Comparison of ENCODE assay signal across 30 cellular contexts in genomic region chr13:72541674-72542073, GRCh38.
"Had no signal": no experiment of that assay in that cellular context is flagged by ENCODE, and none has a peak within 500 bp of the region (broad histone marks: within the 10 kb centered on the region; RNA-seq: fewer than 3 reads in every experiment).

No MANE protein-coding gene starts in this region.

- H3K4me3 ChIP-seq: adrenal gland had no signal

- H3K27me3 ChIP-seq: adrenal gland, brain microvascular endothelial cell had no signal

- H3K4me2 ChIP-seq: KMS-11 had no signal

- H3K9ac ChIP-seq: KMS-11 had no signal

- ATAC-seq: activated naive CD4-positive, alpha-beta T cell treated with anti-CD3 and anti-CD28 coated beads, Interleukin-2, amount 50 U/mL, for 72 hours; activated T-cell treated with anti-CD3 and anti-CD28 coated beads, Interleukin-2, amount 50 U/mL, for 4 hours; Panc1; Right ventricle myocardium inferior; SK-N-SH treated with all-trans-retinoic acid at 6 μM for 48 hours had no signal

- H3K4me1 Mint-ChIP-seq: activated B cell treated with CpG ODN at 0.5 μM for 24 hours had no signal

- H3K36me3 Mint-ChIP-seq: activated CD4-positive, alpha-beta memory T cell treated with anti-CD3 and anti-CD28 coated beads for 36 hours; activated naive CD4-positive, alpha-beta T cell treated with anti-CD3 and anti-CD28 coated beads, Interleukin-2, amount 50 U/mL, for 72 hours had no signal

- DNase-seq: activated B cell treated with CpG ODN at 0.5 μM for 24 hours; activated CD4-positive, alpha-beta memory T cell treated with anti-CD3 and anti-CD28 coated beads for 36 hours; activated CD4-positive, alpha-beta T cell treated with anti-CD3 and anti-CD28 coated beads for 4 hours; activated CD4-positive, alpha-beta T cell treated with anti-CD3 and anti-CD28 coated beads, Interleukin-2, amount 50 U/mL, for 1 hour; activated CD4-positive, CD25-positive, alpha-beta regulatory T cell treated with anti-CD3 and anti-CD28 coated beads, Interleukin-2, amount 50 U/mL, for 72 hours; activated CD8-positive, alpha-beta memory T cell treated with anti-CD3 and anti-CD28 coated beads, Interleukin-2, amount 50 U/mL, for 4 hours; activated gamma-delta T cell treated with Interleukin-2 at 50 U/mL for 16 hours; activated naive CD4-positive, alpha-beta T cell treated with anti-CD3 and anti-CD28 coated beads for 36 hours; activated T-cell treated with anti-CD3 and anti-CD28 coated beads for 4 hours; activated T-cell treated with anti-CD3 and anti-CD28 coated beads, Interleukin-2, amount 50 U/mL, for 4 hours; adrenal gland; aorta; brain microvascular endothelial cell; NCI-H1105; NCI-H1417 treated with DMSO at 0.1 percent for 48 hours; NCI-H187 treated with DMSO at 0.1 percent for 48 hours; NCI-H2081; NCI-H345; NCI-H524 treated with DMSO at 0.1 percent for 48 hours; SIG-M5; T-helper 1 cell; T-helper 2 cell; T-helper 9 cell had no signal

- H3K36me3 ChIP-seq: adrenal gland, brain microvascular endothelial cell had no signal

- H3K4me1 ChIP-seq: adrenal gland had no signal

- H3K9me3 Mint-ChIP-seq: activated B cell treated with CpG ODN at 0.5 μM for 24 hours; activated CD4-positive, alpha-beta memory T cell treated with anti-CD3 and anti-CD28 coated beads for 36 hours; activated naive CD4-positive, alpha-beta T cell treated with anti-CD3 and anti-CD28 coated beads for 36 hours; activated naive CD4-positive, alpha-beta T cell treated with anti-CD3 and anti-CD28 coated beads, Interleukin-2, amount 50 U/mL, for 72 hours; activated T-cell treated with anti-CD3 and anti-CD28 coated beads, Interleukin-2, amount 50 U/mL, for 4 hours; activated T-helper 1 cell treated with anti-CD3 and anti-CD28 coated beads, Interleukin-12 subunit alpha, Interleukin-12 subunit beta, Interleukin-2, Interleukin-4 antibody, amounts not matched to agents 30 ng/mL and 10 ng/mL and 1 ng/mL, durations not matched to agents 14 hours and 24 hours and 36 hours had no signal

- H3K9me3 ChIP-seq: adrenal gland had no signal

- H3K4me3 Mint-ChIP-seq: activated B cell treated with CpG ODN at 0.5 μM for 24 hours; activated CD4-positive, alpha-beta memory T cell treated with anti-CD3 and anti-CD28 coated beads for 36 hours; activated naive CD4-positive, alpha-beta T cell treated with anti-CD3 and anti-CD28 coated beads for 36 hours; activated T-cell treated with anti-CD3 and anti-CD28 coated beads, Interleukin-2, amount 50 U/mL, for 4 hours; activated T-helper 1 cell treated with anti-CD3 and anti-CD28 coated beads, Interleukin-12 subunit alpha, Interleukin-12 subunit beta, Interleukin-2, Interleukin-4 antibody, amounts not matched to agents 30 ng/mL and 10 ng/mL and 1 ng/mL, durations not matched to agents 14 hours and 24 hours and 36 hours had no signal

- H3K27me3 Mint-ChIP-seq: activated B cell treated with CpG ODN at 0.5 μM for 24 hours; activated CD4-positive, alpha-beta memory T cell treated with anti-CD3 and anti-CD28 coated beads for 36 hours had no signal

- H3K27ac Mint-ChIP-seq: activated B cell treated with CpG ODN at 0.5 μM for 24 hours; activated CD4-positive, alpha-beta memory T cell treated with anti-CD3 and anti-CD28 coated beads for 36 hours; activated naive CD4-positive, alpha-beta T cell treated with anti-CD3 and anti-CD28 coated beads for 36 hours; activated naive CD4-positive, alpha-beta T cell treated with anti-CD3 and anti-CD28 coated beads, Interleukin-2, amount 50 U/mL, for 72 hours; activated T-helper 1 cell treated with anti-CD3 and anti-CD28 coated beads, Interleukin-12 subunit alpha, Interleukin-12 subunit beta, Interleukin-2, Interleukin-4 antibody, amounts not matched to agents 30 ng/mL and 10 ng/mL and 1 ng/mL, durations not matched to agents 14 hours and 24 hours and 36 hours had no signal

- H3K27ac ChIP-seq: adrenal gland, brain microvascular endothelial cell, KMS-11, VCaP had no signal
